ENCODE assay signal across 8 cellular contexts in the genomic region with DNA sequence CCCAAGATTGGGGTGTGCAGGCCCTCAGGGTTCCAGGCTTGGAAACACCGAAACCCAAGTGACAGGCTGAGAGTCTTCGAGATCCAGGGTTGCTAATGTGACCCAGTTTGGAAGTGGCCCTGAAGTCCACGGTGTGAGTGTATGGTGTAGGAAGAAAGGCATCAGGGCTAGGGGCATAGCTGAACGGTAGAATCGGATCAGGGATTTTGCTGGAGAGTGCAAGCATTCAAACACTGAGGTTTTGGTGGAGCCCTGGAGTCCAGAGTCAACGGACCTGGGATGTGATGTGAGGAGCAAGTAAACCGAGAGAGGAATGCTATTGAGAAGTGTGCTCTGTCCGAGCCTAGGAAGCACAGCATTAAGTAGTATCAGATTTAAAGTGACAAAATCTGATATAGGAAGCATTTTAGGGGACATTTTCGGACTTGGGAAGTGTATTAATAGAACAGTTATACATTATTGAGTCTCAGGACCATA. TPM values are rescaled to one million over a fixed set of nuclear protein-coding genes. Genes with fewer than 3 reads are reported as not detected.
DNase-seq lines count a peak whose midpoint lies in the region; ATAC-seq, FAIRE-seq and TF ChIP-seq lines count a peak whose summit lies in the region.

No MANE protein-coding gene starts in this region.

- H4K20me1 ChIP-seq in OCI-LY3 (ENCODE audit: insufficient read depth, low read length) (peaks cover 19% of the 10 kb centered on the region), H1 (replicated peaks in 1 of 2; ENCODE audit: control insufficient read depth in 1 of 2, insufficient read depth in 2 of 2, low read length in 2 of 2) (peaks cover 2 to 11% of the 10 kb centered on the region in 2 experiments)

- H3K9ac ChIP-seq in OCI-LY3 (ENCODE audit: low read length) (peak overlapping the region; percentile 100), H1 (replicated peaks in 1 of 4; ENCODE audit: extremely low read depth in 1 of 4, low read depth in 3 of 4, low read length in 3 of 4) (peak overlapping the region; percentile 78 to 99 (median 98)), mucosa of stomach (ENCODE audit: low read length) (peak overlapping the region; percentile 94)

- no peak overlapping the region for H2BK20ac ChIP-seq in H1 (ENCODE audit: low read length)

- H2AFZ ChIP-seq in OCI-LY3 (ENCODE audit: low read depth, low read length) (peak overlapping the region; percentile 71; the same call in 1 of the 2 replicates), H1 (ENCODE audit: low read length) (no peak overlapping the region)

- H4K91ac ChIP-seq in H1 (replicated peaks; ENCODE audit: insufficient read length, low read length): peak overlapping the region; percentile 92

- H3K4ac ChIP-seq in H1 (replicated peaks; ENCODE audit: insufficient read length, low read depth, low read length): peak overlapping the region; percentile 100

- peak overlapping the region; percentile 96 for H2BK120ac ChIP-seq in H1 (replicated peaks; ENCODE audit: low read depth, low read length)

- H2AK5ac ChIP-seq in H1 (ENCODE audit: low read depth, low read length): peak overlapping the region; percentile 96

- no peak overlapping the region for H3K23ac ChIP-seq in H1 (ENCODE audit: insufficient read length)

- H3K79me2 ChIP-seq in OCI-LY3 (ENCODE audit: low read length) (peaks cover 88% of the 10 kb centered on the region), H1 (ENCODE audit: control insufficient read depth in 1 of 2, insufficient read depth in 2 of 2, low read length in 2 of 2) (peaks cover 15 to 81% of the 10 kb centered on the region in 2 experiments)

- ATAC-seq in GM18868 (IDR thresholded peaks at IDR 0.05; ENCODE audit: unreplicated experiment) (peak; percentile 1), HG03378 (IDR thresholded peaks at IDR 0.05; ENCODE audit: unreplicated experiment) (no peak)

- TF ChIP-seq RAD21 in H1 (IDR thresholded peaks at IDR 0.05 in 1 of 2, conservative IDR thresholded peaks at IDR 0.05 in 1 of 2; ENCODE audit: low read depth in 2 of 2, low read length in 2 of 2): no peak

- H2BK5ac ChIP-seq in H1 (ENCODE audit: low read depth, low read length): peak overlapping the region; percentile 95

- peak overlapping the region; percentile 48 for H2BK15ac ChIP-seq in H1 (ENCODE audit: low read length)

- H3K4me3 ChIP-seq in OCI-LY3 (ENCODE audit: low read length): peak overlapping the region; percentile 96
- H3K4me3 ChIP-seq in H1 (ENCODE audit: extremely low read depth in 1 of 4, insufficient read depth in 2 of 4, low read depth in 3 of 4, low read length in 4 of 4): peak overlapping the region; percentile 67 to 82 (median 80)
- peak overlapping the region; percentile 86 for H3K4me3 ChIP-seq in mucosa of stomach (ENCODE audit: low read length)

- TF ChIP-seq CTCF in 22Rv1 (IDR thresholded peaks at IDR 0.05) (no peak), OCI-LY3 (IDR thresholded peaks at IDR 0.05; ENCODE audit: low read depth, low read length) (no peak), H1 (IDR thresholded peaks at IDR 0.05; ENCODE audit: control extremely low read depth in 1 of 3, insufficient read depth in 1 of 3, low read depth in 1 of 3, low read length in 3 of 3) (no peak)

- peak overlapping the region; percentile 33 for H3K14ac ChIP-seq in H1 (ENCODE audit: insufficient read length)

- peak overlapping the region; percentile 99 for H4K5ac ChIP-seq in H1 (ENCODE audit: insufficient read length, low read depth, low read length)

- no peak for FAIRE-seq in H1 (lab: Jason Lieb, UNC)

- H4K8ac ChIP-seq in H1 (ENCODE audit: extremely low read depth, insufficient read depth, low read length): peak overlapping the region; percentile 100; the same call in 1 of the 2 replicates

- H3K9me3 ChIP-seq in OCI-LY3 (ENCODE audit: insufficient read depth, low read length) (no peaks in the 10 kb centered on the region), H1 (ENCODE audit: insufficient read depth in 2 of 2, low read depth in 1 of 2, low read length in 1 of 2) (no peaks in the 10 kb centered on the region), mucosa of stomach (ENCODE audit: control insufficient read depth, low read length) (no peaks in the 10 kb centered on the region)

- peak overlapping the region; percentile 91 for H2BK12ac ChIP-seq in H1 (ENCODE audit: low read depth, low read length)

- peak overlapping the region; percentile 100 for H3K18ac ChIP-seq in H1 (ENCODE audit: extremely low read depth, low read length)

- H3K23me2 ChIP-seq in H1 (ENCODE audit: low read depth, low read length): peaks cover 7% of the 10 kb centered on the region

- peak overlapping the region; percentile 98 for H3K4me2 ChIP-seq in OCI-LY3 (ENCODE audit: low read length)
- H3K4me2 ChIP-seq in H1 (ENCODE audit: insufficient read depth in 1 of 2, low read depth in 2 of 2, low read length in 2 of 2): peak overlapping the region; percentile 92 to 100

- H3K27ac ChIP-seq in 22Rv1 (peak overlapping the region; percentile 98), OCI-LY3 (ENCODE audit: low read length) (peak overlapping the region; percentile 97), H1 (ENCODE audit: low read depth, low read length) (peak overlapping the region; percentile 100)

- H3K56ac ChIP-seq in H1 (replicated peaks; ENCODE audit: insufficient read length, low read depth, low read length): peak overlapping the region; percentile 94

- no peak for TF ChIP-seq EP300 in H1 (IDR thresholded peaks at IDR 0.05; ENCODE audit: borderline replicate concordance in 1 of 2, low read depth in 2 of 2, low read length in 2 of 2)

- H3K79me1 ChIP-seq in H1 (ENCODE audit: low read depth, low read length): no peaks in the 10 kb centered on the region; the same call in none of the 2 replicates

- DNase-seq in H1 (ENCODE audit: low read depth in 1 of 2, low spot score in 2 of 2) (no peak), T1000 (lab: John Stamatoyannopoulos, UW) (no peak), NCI-H1092 (lab: John Stamatoyannopoulos, UW) (no peak)

- 12% methylated on average over 9 of the region's 9 CpGs; no CpG with 5 or more reads in 1 of the 2 experiments for WGBS in H1 (ENCODE audit: extremely low coverage in 1 of 2, insufficient coverage in 1 of 2, insufficient read length in 1 of 2, insufficient replicate concordance in 2 of 2, low coverage in 1 of 2, low lambda C conversion rate in 2 of 2, missing lambda C conversion rate in 1 of 2), 2 experiments

- H3K4me1 ChIP-seq in OCI-LY3 (ENCODE audit: low read length) (peaks cover 41% of the 10 kb centered on the region), H1 (replicated peaks in 1 of 4; ENCODE audit: control insufficient read depth in 3 of 4, insufficient read depth in 4 of 4, low read length in 3 of 4) (peaks cover 0 to 9% (median 7%) of the 10 kb centered on the region in 4 experiments; a peak in 6 of 7 replicates), mucosa of stomach (ENCODE audit: control insufficient read depth, insufficient read depth, low read length) (peaks cover 28% of the 10 kb centered on the region)

- TF ChIP-seq POLR2A in H1 (IDR thresholded peaks at IDR 0.05; ENCODE audit: control extremely low read depth in 1 of 2, low read depth in 2 of 2, low read length in 2 of 2): no peak

- CTCF ChIA-PET in H1 (lab: Charles Lee; ENCODE audit: partially characterized antibody): interaction anchor here (0.9 to 1.5 kb wide), 5 partner anchors 16 to 160 kb away, joined by 3 to 6 read pairs (median 5); no protein-coding TSS in a partner anchor

- H3K27me3 ChIP-seq in OCI-LY3 (ENCODE audit: low read depth, low read length) (no peaks in the 10 kb centered on the region), H1 (replicated peaks in 1 of 4; ENCODE audit: control insufficient read depth in 3 of 4, extremely low read depth in 1 of 4, insufficient read depth in 3 of 4, low read length in 3 of 4) (no peaks in the 10 kb centered on the region), mucosa of stomach (ENCODE audit: control insufficient read depth, insufficient read depth, low read length) (no peaks in the 10 kb centered on the region)

- peaks cover 18% of the 10 kb centered on the region for H3K36me3 ChIP-seq in OCI-LY3 (replicated peaks; ENCODE audit: low read depth, low read length)
- H3K36me3 ChIP-seq in H1 (ENCODE audit: control insufficient read depth in 2 of 4, insufficient read depth in 4 of 4, low read length in 3 of 4): no peaks in the 10 kb centered on the region
- H3K36me3 ChIP-seq in mucosa of stomach (ENCODE audit: control insufficient read depth, insufficient read depth, low read length): no peaks in the 10 kb centered on the region

- POLR2A ChIA-PET in H1 (lab: Charles Lee; ENCODE audit: partially characterized antibody): interaction anchor here (0.6 to 9.4 kb wide), 34 partner anchors 8 to 737 kb away, joined by 3 to 293 read pairs (median 8); partner anchors contain the start of genes CTPS1, MFSD2A, RIMS3 and ZFP69B

TF ChIP-seq in H1, 55 proteins besides CTCF, POLR2A, EP300 and RAD21 (continues in another document):
- TF ChIP-seq JUND (IDR thresholded peaks at IDR 0.05; ENCODE audit: low read length): no peak
- no peak for TF ChIP-seq TCF12 (IDR thresholded peaks at IDR 0.05; ENCODE audit: low read depth, low read length)
- TF ChIP-seq RNF2 (IDR thresholded peaks at IDR 0.05; ENCODE audit: borderline replicate concordance, low read depth, low read length, missing control alignments, poor library complexity, severe bottlenecking): no peak
- TF ChIP-seq HDAC2 (IDR thresholded peaks at IDR 0.05; ENCODE audit: borderline replicate concordance in 1 of 2, low read depth in 2 of 2, low read length in 2 of 2): no peak
- TF ChIP-seq GABPA (IDR thresholded peaks at IDR 0.05; ENCODE audit: borderline replicate concordance, insufficient read depth, low read length): no peak

RNA-seq across cellular contexts. Expression of gene NFYC, which starts 1.0 kb away (rescaled TPM):
- total RNA-seq in H1 (2021; fragmentation: NEBNext Ultra II Directional; extraction: Animal tissue kit (Norgen Biotek cat#: 25700)): 51.1 and 54.1 TPM in 2 replicates
- polyA plus RNA-seq in H1 (2011; rRNA removed): 107 and 124 TPM in 2 replicates
- polyA plus RNA-seq in H1 (2011; cell fraction: cytosol; rRNA removed): 104 TPM
- 126 TPM for polyA plus RNA-seq in H1 (2011; cell fraction: nucleus; rRNA removed)
- polyA plus RNA-seq in H1 (2012, experiment 1 of 2): 43.6 to 57.9 TPM (median 56.1 TPM) in 4 replicates
- polyA plus RNA-seq in H1 (2012, experiment 2 of 2): 37.3 TPM
- 42.0 TPM for polyA plus RNA-seq in H1 (2013, experiment 1 of 2)
- polyA plus RNA-seq in H1 (2013, experiment 2 of 2): 38.3 TPM
- polyA minus RNA-seq in H1 (2011; rRNA and poly(A)+ RNA removed): 76.7 and 111 TPM in 2 replicates
- 57.0 TPM for polyA minus RNA-seq in H1 (2011; cell fraction: cytosol; rRNA and poly(A)+ RNA removed)
- polyA minus RNA-seq in H1 (2011; cell fraction: nucleus; rRNA and poly(A)+ RNA removed): 73.3 TPM

RNA-seq across cellular contexts. Expression of gene RIMS3, which starts 27.0 kb away (rescaled TPM):
- total RNA-seq in H1 (2021; fragmentation: NEBNext Ultra II Directional; extraction: Animal tissue kit (Norgen Biotek cat#: 25700)): 20.6 and 21.0 TPM in 2 replicates
- polyA plus RNA-seq in H1 (2011; rRNA removed): 13.3 and 20.6 TPM in 2 replicates
- 16.6 TPM for polyA plus RNA-seq in H1 (2011; cell fraction: cytosol; rRNA removed)
- polyA plus RNA-seq in H1 (2011; cell fraction: nucleus; rRNA removed): 43.0 TPM
- polyA plus RNA-seq in H1 (2012, experiment 1 of 2): 12.5 to 18.2 TPM (median 14.1 TPM) in 4 replicates
- polyA plus RNA-seq in H1 (2012, experiment 2 of 2): 12.9 TPM
- 7.6 TPM for polyA plus RNA-seq in H1 (2013, experiment 1 of 2)
- 7.2 TPM for polyA plus RNA-seq in H1 (2013, experiment 2 of 2)
- polyA minus RNA-seq in H1 (2011; rRNA and poly(A)+ RNA removed): 29.3 and 29.9 TPM in 2 replicates
- 12.0 TPM for polyA minus RNA-seq in H1 (2011; cell fraction: cytosol; rRNA and poly(A)+ RNA removed)
- polyA minus RNA-seq in H1 (2011; cell fraction: nucleus; rRNA and poly(A)+ RNA removed): 11.7 TPM
